ENCODE assay signal across 10 cellular contexts in genomic region chr4:183118585-183118984, GRCh38. TPM values are rescaled to one million over a fixed set of nuclear protein-coding genes. Genes with fewer than 3 reads are reported as not detected.
DNase-seq lines count a peak whose midpoint lies in the region; ATAC-seq and TF ChIP-seq lines count a peak whose summit lies in the region.
"Had no signal": no experiment of that assay in that cellular context is flagged by ENCODE, and none has a peak within 500 bp of the region (broad histone marks: within the 10 kb centered on the region; RNA-seq: fewer than 3 reads in every experiment).

No MANE protein-coding gene starts in this region.

- H3K27me3 ChIP-seq in fibroblast of lung (ENCODE audit: control insufficient read depth, insufficient read depth, low read length) (no peaks in the 10 kb centered on the region), transverse colon (peaks cover 4% of the 10 kb centered on the region)

- H3K9me3 ChIP-seq in fibroblast of lung (ENCODE audit: control insufficient read depth, insufficient read depth, low read depth, low read length) (no peaks in the 10 kb centered on the region), transverse colon (no peaks in the 10 kb centered on the region)

- H3K4me1 ChIP-seq in fibroblast of lung (ENCODE audit: control insufficient read depth, extremely low read depth, insufficient read depth, low read length) (peaks cover 8% of the 10 kb centered on the region), transverse colon (peaks cover 0 to 7% (median 0%) of the 10 kb centered on the region in 4 donors)

- no peaks in the 10 kb centered on the region for H3K9me3 Mint-ChIP-seq in neural crest cell

- TF ChIP-seq CTCF in fibroblast of lung (conservative IDR thresholded peaks at IDR 0.05 in 1 of 2, IDR thresholded peaks at IDR 0.05 in 1 of 2; ENCODE audit: low read depth in 1 of 2, low read length in 2 of 2) (no peak), neural crest cell (conservative IDR thresholded peaks at IDR 0.05) (no peak), transverse colon (IDR thresholded peaks at IDR 0.05) (no peak)

- H3K36me3 ChIP-seq in fibroblast of lung (ENCODE audit: control insufficient read depth, insufficient read depth, low read length) (no peaks in the 10 kb centered on the region), transverse colon (no peaks in the 10 kb centered on the region)

- H3K9ac ChIP-seq in fibroblast of lung (ENCODE audit: insufficient read depth, low read length), result no peak overlapping the region

- no peak for TF ChIP-seq EP300 in transverse colon (IDR thresholded peaks at IDR 0.05; ENCODE audit: low read depth)

- H3K27ac Mint-ChIP-seq in neural crest cell (ENCODE audit: unreplicated experiment), result peak overlapping the region; percentile 98

- DNase-seq in COLO829 (ENCODE audit: low spot score) (peak; percentile 78), RKO (ENCODE audit: low spot score) (peak; percentile 57), fibroblast of lung (ENCODE audit: low read depth in 2 of 2) (peak; percentile 68 to 98), neural crest cell (ENCODE audit: low read depth, low spot score) (no peak), transverse colon (no peak)
- DNase-seq: activated T-cell treated with anti-CD3 and anti-CD28 coated beads for 4 hours, DMS153 had no signal

- no peaks in the 10 kb centered on the region for H3K27me3 Mint-ChIP-seq in neural crest cell (ENCODE audit: low read depth)

- H3K4me1 Mint-ChIP-seq in neural crest cell, result peaks cover 22% of the 10 kb centered on the region

- in situ Hi-C loops in transverse colon (cut with MboI; ENCODE audit: low pct_ligation_motif_present in 1 of 4, low pct_unique_long_range_greater_than_20kb in 1 of 4, low sequenced_read_pairs in 3 of 4), result no loop called here

- peaks cover 69% of the 10 kb centered on the region for H3K79me2 ChIP-seq in fibroblast of lung (ENCODE audit: control insufficient read depth, insufficient read depth, low read length)

- intact Hi-C loops in transverse colon (cut with DNase I; ENCODE audit: low total_unique reads), result no loop called here

- no peak for TF ChIP-seq POLR2A in transverse colon (IDR thresholded peaks at IDR 0.05)

- H3K4me2 ChIP-seq in fibroblast of lung (ENCODE audit: extremely low read depth, insufficient read depth, low read length), result peak overlapping the region; percentile 86

- H4K20me1 ChIP-seq in fibroblast of lung (ENCODE audit: control insufficient read depth, extremely low read depth, insufficient read depth, low read length), result no peaks in the 10 kb centered on the region

- H3K27ac ChIP-seq in fibroblast of lung (ENCODE audit: insufficient read depth, low read length) (peak overlapping the region; percentile 30), transverse colon (peak overlapping the region in 1 of 4 donors; percentile 1)

- H3K4me3 ChIP-seq in fibroblast of lung (replicated peaks in 1 of 4; ENCODE audit: control extremely low read depth in 1 of 4, insufficient read depth in 1 of 4, low read depth in 3 of 4, low read length in 4 of 4) (peak overlapping the region in 1 of 4 experiments; percentile 3), transverse colon (no peak overlapping the region)

- ATAC-seq in GM21619 (IDR thresholded peaks at IDR 0.05; ENCODE audit: unreplicated experiment) (no peak), GM19324 (IDR thresholded peaks at IDR 0.05; ENCODE audit: low FRiP score, unreplicated experiment) (no peak), GM19328 (IDR thresholded peaks at IDR 0.05; ENCODE audit: unreplicated experiment) (no peak)

- peak overlapping the region; percentile 11 for H3K4me3 Mint-ChIP-seq in neural crest cell

- no peak overlapping the region for H2AFZ ChIP-seq in fibroblast of lung (ENCODE audit: low read length)

- H3K36me3 Mint-ChIP-seq in neural crest cell (ENCODE audit: low read depth), result no peaks in the 10 kb centered on the region

- 33 to 39% methylated on average over 3 of the region's 3 CpGs for WGBS in transverse colon (ENCODE audit: low coverage in 1 of 2), 2 donors

RNA-seq across cellular contexts. Expression of gene WWC2, which starts 19.5 kb away (rescaled TPM):
- total RNA-seq in fibroblast of lung (20.8 and 34.0 TPM in 2 replicates), neural crest cell (24.6 and 25.1 TPM in 2 replicates), transverse colon (10 to 100 TPM in 1 of 4 donors, 1 to 10 TPM in 3; 6.6 to 79.7 (median 9.4) TPM)
- polyA plus RNA-seq in fibroblast of lung, result 25.4 and 31.6 TPM in 2 replicates
- polyA plus RNA-seq in fibroblast of lung (2012), result 17.5 and 22.4 TPM in 2 replicates
- polyA minus RNA-seq in fibroblast of lung (ENCODE audit: low replicate concordance), result 16.0 and 18.5 TPM in 2 replicates

Comparison
In these comparisons a context has a peak if more than half of its experiments do, and no peak if none do; other contexts are left out.
1. DNase-seq: peak in COLO829 (single experiment), RKO (single experiment) and fibroblast of lung (2 of 2); none in neural crest cell (single experiment) and transverse colon (single experiment).